ENCODE assay signal across 10 cellular contexts in the genomic region with DNA sequence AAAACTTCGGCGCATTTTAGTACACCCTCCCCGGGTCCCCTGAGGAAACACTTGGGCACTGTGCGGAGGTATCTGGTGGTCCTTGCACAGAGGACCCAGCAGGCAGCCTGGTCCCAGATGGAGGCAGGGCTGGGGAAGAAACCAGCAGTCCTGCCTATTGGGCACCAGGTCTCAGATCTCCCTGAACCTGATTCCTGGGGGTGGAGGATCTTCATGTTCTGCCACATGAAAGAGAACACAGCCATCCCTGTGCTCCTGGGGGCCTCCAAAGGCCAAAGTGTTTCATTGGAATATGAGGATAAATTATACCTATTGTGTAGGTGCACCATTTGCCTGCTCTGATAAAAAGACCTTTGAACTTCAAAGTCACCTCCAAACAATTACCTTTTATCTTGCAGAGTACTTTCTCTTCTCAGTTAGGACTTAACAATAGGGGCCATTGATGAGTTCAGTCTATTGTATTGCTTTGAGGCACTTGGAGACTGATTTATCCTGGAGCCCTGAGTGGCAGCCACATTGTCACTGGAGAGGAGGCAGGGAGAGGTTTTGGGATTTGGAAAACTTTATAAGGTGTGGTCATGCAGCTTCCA. TPM values are rescaled to one million over a fixed set of nuclear protein-coding genes. Genes with fewer than 3 reads are reported as not detected.
A peak's percentile ranks its signal among the peaks of the same experiment; 100 is the strongest.
DNase-seq lines count a peak whose midpoint lies in the region; ATAC-seq, FAIRE-seq and TF ChIP-seq lines count a peak whose summit lies in the region.
"Had no signal": no experiment of that assay in that cellular context is flagged by ENCODE, and none has a peak within 500 bp of the region (broad histone marks: within the 10 kb centered on the region; RNA-seq: fewer than 3 reads in every experiment).

No MANE protein-coding gene starts in this region.

- H3K4ac ChIP-seq in H9 (ENCODE audit: low read depth, low read length) = no peak overlapping the region

- H2BK12ac ChIP-seq in H9 (ENCODE audit: insufficient read length, low read depth, low read length) = no peak overlapping the region

- no CpG with 5 or more reads among the region's 4 CpGs for WGBS in H9 (ENCODE audit: extremely low coverage, insufficient read length, low lambda C conversion rate)

- peaks cover 30% of the 10 kb centered on the region; the same call in 1 of the 2 replicates for H3K79me2 ChIP-seq in H9 (ENCODE audit: insufficient read depth, low read length)
- H3K79me2 ChIP-seq in astrocyte (ENCODE audit: insufficient read depth, low read length) = peaks cover 63% of the 10 kb centered on the region

- no peak overlapping the region for H2BK5ac ChIP-seq in H9 (ENCODE audit: insufficient read length, low read length)

- H3K27me3 Mint-ChIP-seq in H9 (ENCODE audit: low read depth) (peaks cover 7% of the 10 kb centered on the region), astrocyte (ENCODE audit: low read depth, unreplicated experiment) (no peaks in the 10 kb centered on the region)

- H3K4me1 ChIP-seq in H9 (ENCODE audit: insufficient read depth, low read length) (no peaks in the 10 kb centered on the region; the same call in 1 of the 2 replicates), astrocyte (ENCODE audit: insufficient read depth, low read length) (peaks cover 35% of the 10 kb centered on the region), mucosa of stomach (ENCODE audit: control insufficient read depth, insufficient read depth, low read length) (peaks cover 22% of the 10 kb centered on the region), mucosa of descending colon (ENCODE audit: low read depth) (peaks cover 4% of the 10 kb centered on the region)

- POLR2A ChIA-PET in AG04449 (lab: Yijun Ruan, JAX) = interaction anchor here (2.2 kb wide), 1 partner anchor 11 kb away, joined by 6 read pairs; no protein-coding TSS in a partner anchor

- H3K27ac Mint-ChIP-seq in H9 (0 out of 7 replicates have a peak overlapping the region, but pooled peaks of 1 of the 3 experiments have one; percentile 28), astrocyte (ENCODE audit: unreplicated experiment) (peak overlapping the region; percentile 54)

- H3K14ac ChIP-seq in H9 (ENCODE audit: insufficient read depth, low read length) = no peak overlapping the region

- no peak overlapping the region for H2BK20ac ChIP-seq in H9 (ENCODE audit: low read depth, low read length, poor library complexity, severe bottlenecking)

- H2BK15ac ChIP-seq in H9 (ENCODE audit: low read depth, low read length) = no peak overlapping the region

- no peak overlapping the region for H2AK5ac ChIP-seq in H9 (ENCODE audit: insufficient read length, low read length)

- H4K20me1 ChIP-seq in H9 (ENCODE audit: control insufficient read depth, insufficient read depth, insufficient read length) (no peaks in the 10 kb centered on the region), astrocyte (ENCODE audit: insufficient read depth, low read length) (peaks cover 55% of the 10 kb centered on the region)

- no peak overlapping the region for H3K23ac ChIP-seq in H9 (ENCODE audit: insufficient read length, low read depth, low read length)

- no peak overlapping the region for H2AFZ ChIP-seq in H9 (ENCODE audit: low read length)
- H2AFZ ChIP-seq in astrocyte (ENCODE audit: low read depth, low read length) = no peak overlapping the region

- H3K36me3 Mint-ChIP-seq in H9 (ENCODE audit: insufficient read depth in 1 of 3, low read depth in 3 of 3) = peaks cover 24 to 36% (median 27%) of the 10 kb centered on the region in 3 experiments
- peaks cover 16% of the 10 kb centered on the region for H3K36me3 Mint-ChIP-seq in astrocyte (ENCODE audit: low read depth, unreplicated experiment)

- H3K9me3 Mint-ChIP-seq in H9 (no peaks in the 10 kb centered on the region), astrocyte (ENCODE audit: unreplicated experiment) (no peaks in the 10 kb centered on the region)

- H3K4me1 Mint-ChIP-seq in H9 (peaks cover 27 to 37% of the 10 kb centered on the region in 2 experiments), astrocyte (ENCODE audit: low read depth, unreplicated experiment) (peaks cover 39% of the 10 kb centered on the region)

- no peaks in the 10 kb centered on the region for H3K27me3 ChIP-seq in H9 (ENCODE audit: insufficient read depth, low read length)
- H3K27me3 ChIP-seq in astrocyte (ENCODE audit: insufficient read depth, low read length) = no peaks in the 10 kb centered on the region
- peaks cover 13% of the 10 kb centered on the region for H3K27me3 ChIP-seq in mucosa of stomach (ENCODE audit: control insufficient read depth, insufficient read depth, low read length)
- H3K27me3 ChIP-seq: cardiac muscle cell had no signal

- no peaks in the 10 kb centered on the region for H3K9me3 ChIP-seq in H9 (ENCODE audit: control insufficient read depth, low read depth, low read length)
- no peaks in the 10 kb centered on the region for H3K9me3 ChIP-seq in astrocyte (ENCODE audit: insufficient read depth, low read depth, low read length)
- H3K9me3 ChIP-seq in mucosa of stomach (ENCODE audit: control insufficient read depth, low read length) = no peaks in the 10 kb centered on the region
- no peaks in the 10 kb centered on the region for H3K9me3 ChIP-seq in mucosa of descending colon

- no peak overlapping the region for H3K18ac ChIP-seq in H9 (ENCODE audit: insufficient read length, low read depth, low read length)

- peaks cover 8% of the 10 kb centered on the region for H3K23me2 ChIP-seq in H9 (ENCODE audit: insufficient read length, low read depth, low read length, poor library complexity, severe bottlenecking)

- TF ChIP-seq CTCF in AG04449 (IDR thresholded peaks at IDR 0.05; ENCODE audit: insufficient read depth, low read length, missing control alignments) (no peak), H9 (conservative IDR thresholded peaks at IDR 0.05) (no peak), astrocyte (IDR thresholded peaks at IDR 0.05; ENCODE audit: insufficient read depth, low read depth, low read length) (no peak), mucosa of descending colon (IDR thresholded peaks at IDR 0.05) (no peak)

- no peak for ATAC-seq in mucosa of descending colon

- intact Hi-C loops in mucosa of descending colon (cut with DNase I, micrococcal nuclease) = no loop called here

- H2BK120ac ChIP-seq in H9 (ENCODE audit: low read depth, low read length, poor library complexity, severe bottlenecking) = no peak overlapping the region

- H3K4me3 Mint-ChIP-seq in H9 (peak overlapping the region; percentile 81 to 90), astrocyte (ENCODE audit: unreplicated experiment) (peak overlapping the region; percentile 96)

- DNase-seq in AG04449 (ENCODE audit: low read depth, low spot score) (no peak), H9 (no peak), astrocyte (ENCODE audit: low read depth) (no peak), mucosa of descending colon (no peak), NCI-H2029 treated with DMSO at 0.1 percent for 48 hours (lab: John Stamatoyannopoulos, UW) (no peak), COLO829 (ENCODE audit: low spot score) (no peak)
- no peak for DNase-seq in activated CD4-positive, CD25-positive, alpha-beta regulatory T cell (lab: John Stamatoyannopoulos, UW)
- DNase-seq: SIG-M5 had no signal

- H3T11ph ChIP-seq in H9 (ENCODE audit: low read length) = no peak overlapping the region

- H4K8ac ChIP-seq in H9 (replicated peaks; ENCODE audit: insufficient read length, low read depth, low read length) = no peak overlapping the region

- no peak overlapping the region for H3K27ac ChIP-seq in H9 (ENCODE audit: insufficient read length, low read depth, low read length)
- H3K27ac ChIP-seq in astrocyte (ENCODE audit: low read depth, low read length) = no peak overlapping the region

- H4K5ac ChIP-seq in H9 (ENCODE audit: insufficient read length, low read depth, low read length) = no peak overlapping the region

- no peak overlapping the region for H4K91ac ChIP-seq in H9 (ENCODE audit: insufficient read length, low read depth, low read length)

- CTCF ChIA-PET in AG04449 (lab: Yijun Ruan, JAX) = no interaction called here

- peaks cover 5% of the 10 kb centered on the region for H3K36me3 ChIP-seq in astrocyte (ENCODE audit: insufficient read depth, low read length)
- H3K36me3 ChIP-seq in mucosa of stomach (ENCODE audit: control insufficient read depth, insufficient read depth, low read length) = peaks cover 4% of the 10 kb centered on the region
- no peaks in the 10 kb centered on the region for H3K36me3 ChIP-seq in mucosa of descending colon (ENCODE audit: low read depth)
- H3K36me3 ChIP-seq: cardiac muscle cell had no signal

- H3K9ac ChIP-seq in H9 (ENCODE audit: extremely low read depth, insufficient read length, low read length) (peak overlapping the region; percentile 33), astrocyte (ENCODE audit: low read length) (peak overlapping the region; percentile 96), mucosa of stomach (ENCODE audit: low read length) (peak overlapping the region; percentile 33)

- no peak for FAIRE-seq in astrocyte (lab: Jason Lieb, UNC)

- peaks cover 12% of the 10 kb centered on the region for H3K79me1 ChIP-seq in H9 (ENCODE audit: insufficient read depth, low read depth, low read length, poor library complexity, severe bottlenecking)

- H3K4me2 ChIP-seq in H9 (ENCODE audit: insufficient read depth, insufficient read length, low read length) (peak overlapping the region; percentile 45), astrocyte (ENCODE audit: low read length) (peak overlapping the region; percentile 93)

- H3K56ac ChIP-seq in H9 (ENCODE audit: insufficient read length, low read depth, low read length) = no peak overlapping the region

- H3K4me3 ChIP-seq in AG04449 (ENCODE audit: low read depth, low read length) = peak overlapping the region; percentile 82
- peak overlapping the region; percentile 89 for H3K4me3 ChIP-seq in astrocyte (ENCODE audit: insufficient read depth, low read depth, low read length)
- no peak overlapping the region for H3K4me3 ChIP-seq in mucosa of stomach (ENCODE audit: low read length)
- no peak overlapping the region for H3K4me3 ChIP-seq in mucosa of descending colon

RNA-seq across cellular contexts. Expression of a gene that starts 1.8 kb away (rescaled TPM):
- total RNA-seq in H9 (2021) = 109 and 114 TPM in 2 replicates
- 545 and 565 TPM in 2 replicates for total RNA-seq in astrocyte
- 10 to 100 TPM; 34.2 to 46.4 (median 40.1) TPM for total RNA-seq in mucosa of descending colon

Comparison
In these comparisons a context has a peak if more than half of its experiments do, and no peak if none do; other contexts are left out.
1. H3K4me3 ChIP-seq: peak in AG04449 (single experiment) and astrocyte (single experiment); none in mucosa of stomach (single experiment) and mucosa of descending colon (single experiment).
2. H3K9ac ChIP-seq: peak in every context shown above with its lines; median percentile 96 in astrocyte; 33 in H9; 33 in mucosa of stomach.